1 cellular context compared by ENCODE assay signal in the genomic region with DNA sequence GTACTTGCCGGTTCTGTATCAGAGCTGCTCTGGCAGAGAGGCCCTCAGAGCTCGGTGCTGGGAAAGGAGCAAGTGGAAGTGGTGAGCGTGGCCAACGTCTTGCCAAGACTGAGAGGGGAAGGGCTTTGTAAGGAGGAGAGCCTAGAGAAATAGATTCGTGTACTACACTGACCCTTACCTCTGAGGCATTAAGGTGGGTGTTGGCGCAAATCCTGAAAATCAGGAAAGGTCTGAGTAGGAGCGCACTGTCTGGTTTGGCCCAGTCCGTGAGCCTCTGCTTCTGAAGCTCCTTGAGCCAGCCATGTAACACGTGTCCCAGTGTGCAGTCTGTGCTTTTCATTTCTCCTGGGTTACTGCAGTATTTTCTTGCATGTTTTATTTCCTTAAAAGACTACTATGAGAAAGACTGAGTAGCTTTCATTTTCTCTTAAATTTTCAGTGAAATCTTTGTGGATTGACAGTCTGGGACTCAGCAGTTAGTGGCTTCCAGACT.
TF ChIP-seq lines count a peak whose summit lies in the region.

No MANE protein-coding gene starts in this region.

TF ChIP-seq in IMR-90, 13 proteins besides CTCF, POLR2A, EP300 and RAD21:
- TF ChIP-seq CEBPB (IDR thresholded peaks at IDR 0.05; ENCODE audit: low read depth, low read length) = no peak
- TF ChIP-seq MAZ (IDR thresholded peaks at IDR 0.05; ENCODE audit: borderline replicate concordance, low read depth, low read length) = no peak
- no peak for TF ChIP-seq SMC3 (IDR thresholded peaks at IDR 0.05; ENCODE audit: low read depth, low read length)
- no peak for TF ChIP-seq MAFK (IDR thresholded peaks at IDR 0.05; ENCODE audit: low read depth, low read length)
- no peak for TF ChIP-seq RFX5 (IDR thresholded peaks at IDR 0.05; ENCODE audit: low read depth, low read length)
- no peak for TF ChIP-seq BHLHE40 (IDR thresholded peaks at IDR 0.05; ENCODE audit: low read depth, low read length)
- TF ChIP-seq FOS (IDR thresholded peaks at IDR 0.05; ENCODE audit: low read depth, low read length) = no peak
TF ChIP-seq in IMR-90: peak in this region for 0.
